ENCODE assay signal across 13 cellular contexts in the genomic region with DNA sequence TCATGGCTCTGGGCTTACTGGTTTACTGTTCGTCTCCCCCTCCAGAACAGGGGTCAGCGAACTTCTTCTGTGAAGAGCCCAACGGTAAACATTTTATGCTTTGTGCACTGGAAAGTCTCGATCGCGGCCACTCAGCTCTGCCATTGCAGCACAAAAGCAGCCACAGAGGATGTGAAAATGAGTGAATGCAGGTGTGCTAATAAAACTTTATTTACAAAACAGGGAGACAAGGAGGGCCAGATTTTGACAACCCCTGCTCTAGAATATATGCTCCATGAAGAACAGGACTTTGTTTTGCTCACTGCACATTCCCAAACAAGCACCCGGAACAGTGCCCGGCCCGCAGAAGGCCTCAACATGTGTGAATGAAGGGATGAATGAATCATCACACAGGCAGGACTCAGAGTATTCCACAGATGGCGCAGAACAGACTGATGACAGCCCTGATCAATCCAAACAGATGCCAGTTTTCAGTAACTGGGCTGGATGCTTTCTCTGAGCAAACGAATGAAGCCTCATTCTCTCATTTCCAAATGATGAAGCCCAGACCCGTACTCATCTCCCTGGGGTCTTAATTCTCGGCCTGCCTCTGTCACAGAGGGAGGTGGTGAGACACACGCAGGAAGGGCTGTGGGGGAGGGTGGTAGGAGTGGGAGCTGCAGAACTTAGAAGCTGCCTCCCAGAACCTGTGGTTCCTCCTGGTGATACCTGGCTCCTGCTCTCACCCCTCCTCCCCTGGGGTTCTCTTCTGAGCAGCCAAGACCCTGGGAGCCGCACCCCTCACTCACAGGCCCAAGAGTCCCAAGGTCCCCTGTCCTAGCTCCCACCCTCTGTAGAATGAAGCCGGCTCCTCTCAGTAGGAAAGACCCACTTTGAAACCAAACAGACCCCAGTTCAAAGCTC.
A peak's percentile ranks its signal among the peaks of the same experiment; 100 is the strongest.
DNase-seq lines count a peak whose midpoint lies in the region; ATAC-seq, FAIRE-seq and TF ChIP-seq lines count a peak whose summit lies in the region.
"Had no signal": no experiment of that assay in that cellular context is flagged by ENCODE, and none has a peak within 500 bp of the region (broad histone marks: within the 10 kb centered on the region; RNA-seq: fewer than 3 reads in every experiment).

No MANE protein-coding gene starts in this region.

- RAD21 ChIA-PET in GM12878 (lab: Charles Lee; ENCODE audit: unreplicated experiment) = no interaction called here

- no peak for TF ChIP-seq RAD21 in GM12878 (IDR thresholded peaks at IDR 0.05; ENCODE audit: insufficient read depth, low read depth, low read length)

- no peak for TF ChIP-seq CTCF in GM12878 (IDR thresholded peaks at IDR 0.05 in 2 of 3, conservative IDR thresholded peaks at IDR 0.05 in 1 of 3; ENCODE audit: control insufficient read depth in 2 of 3, extremely low read depth in 1 of 3, insufficient read depth in 1 of 3, low read depth in 3 of 3, low read length in 3 of 3)

- H3K36me3 Mint-ChIP-seq in T-cell = peaks cover 56% of the 10 kb centered on the region

- H2AFZ ChIP-seq in GM12878 (ENCODE audit: control insufficient read depth, low read depth, low read length) = no peak overlapping the region

- no peak overlapping the region for H3K4me2 ChIP-seq in GM12878 (ENCODE audit: control insufficient read depth, insufficient read depth)

- H3K9me3 ChIP-seq in GM12878 (replicated peaks; ENCODE audit: control insufficient read depth, insufficient read depth, low read length) = no peaks in the 10 kb centered on the region
- H3K9me3 ChIP-seq: thoracic aorta had no signal

- no peak overlapping the region for H3K4me3 Mint-ChIP-seq in T-cell
- H3K4me3 Mint-ChIP-seq: activated CD4-positive, alpha-beta T cell treated with anti-CD3 and anti-CD28 coated beads, Interleukin-2, amount 10 ng/mL, durations not matched to agents 7 days and 5 days; naive thymus-derived CD4-positive, alpha-beta T cell had no signal

- H3K27ac ChIP-seq in GM12878 (ENCODE audit: control insufficient read depth, insufficient read depth) = no peak overlapping the region
- H3K27ac ChIP-seq: thoracic aorta had no signal

- POLR2A ChIA-PET in GM12878 (lab: Charles Lee) (no interaction called here), T-cell (lab: Charles Lee) (no interaction called here)

- H3K4me1 Mint-ChIP-seq in T-cell = peaks cover 10 to 12% (median 11%) of the 10 kb centered on the region in 3 donors

- intact Hi-C loops in GM12878 (cut with micrococcal nuclease; ENCODE audit: unreplicated experiment) = no loop called here

- H3K4me3 ChIP-seq in GM12878 = no peak overlapping the region
- H3K4me3 ChIP-seq: thoracic aorta had no signal

- SMC1A ChIA-PET in GM12878 (lab: Charles Lee; ENCODE audit: uncharacterized antibody, unreplicated experiment) = interaction anchor here (1.3 kb wide), 1 partner anchor 274 kb away, joined by 3 read pairs; no protein-coding TSS in a partner anchor

- in situ Hi-C loops in GM12878 (cut with MboI) = no loop called here

- BruUV-seq in GM12878 (replicated peaks; lab: Mats Ljungman, UMichigan) = TSS peak; percentile 15

- no peaks in the 10 kb centered on the region for H3K9me3 Mint-ChIP-seq in T-cell
- H3K9me3 Mint-ChIP-seq: activated CD4-positive, alpha-beta T cell treated with anti-CD3 and anti-CD28 coated beads, Interleukin-2, amount 10 ng/mL, durations not matched to agents 7 days and 5 days; naive thymus-derived CD4-positive, alpha-beta T cell had no signal

- H3K36me3 ChIP-seq in GM12878 (ENCODE audit: control insufficient read depth in 2 of 2, insufficient read depth in 2 of 2, low read length in 1 of 2) = peaks cover 20 to 32% of the 10 kb centered on the region in 2 experiments; a peak in 3 of 4 replicates

- no peak for ATAC-seq in GM12878
- ATAC-seq in esophagus mucosa = no peak
- no peak for ATAC-seq in HG03280 (IDR thresholded peaks at IDR 0.05; ENCODE audit: unreplicated experiment)
- no peak for ATAC-seq in T-cell (replicated peaks in 1 of 4)
- ATAC-seq: naive thymus-derived CD4-positive, alpha-beta T cell had no signal

- peak; percentile 45 for DNase-seq in EL
- DNase-seq in NCI-H1694 (lab: John Stamatoyannopoulos, UW) = peak; percentile 71
- DNase-seq in GM12878 (ENCODE audit: low read depth, low spot score) = no peak
- peak; percentile 34 for DNase-seq in left kidney (ENCODE audit: low read depth, low spot score)
- no peak for DNase-seq in T-cell
- no peak for DNase-seq in NCI-H1930 (lab: John Stamatoyannopoulos, UW)
- DNase-seq: activated CD4-positive, alpha-beta T cell treated with anti-CD3 and anti-CD28 coated beads, Interleukin-2, amount 10 ng/mL, durations not matched to agents 7 days and 5 days; activated gamma-delta T cell; naive thymus-derived CD4-positive, alpha-beta T cell; T-helper 1 cell had no signal

- no peaks in the 10 kb centered on the region for H3K27me3 ChIP-seq in GM12878 (replicated peaks in 1 of 2; ENCODE audit: control insufficient read depth in 2 of 2, insufficient read depth in 2 of 2, low read length in 1 of 2)

- H4K20me1 ChIP-seq in GM12878 (ENCODE audit: control insufficient read depth, insufficient read depth) = no peaks in the 10 kb centered on the region; the same call in 1 of the 2 replicates

- TF ChIP-seq EP300 in GM12878 (IDR thresholded peaks at IDR 0.05; ENCODE audit: borderline replicate concordance in 1 of 2, control insufficient read depth in 1 of 2, low read depth in 2 of 2, low read length in 2 of 2) = no peak

- WGBS in GM12878 (ENCODE audit: insufficient coverage, insufficient replicate concordance, low lambda C conversion rate, missing lambda C conversion rate) = 94% methylated on average over 15 of the region's 16 CpGs

- no peak for FAIRE-seq in GM12878 (lab: Jason Lieb, UNC)

- no peaks in the 10 kb centered on the region for H3K27me3 Mint-ChIP-seq in T-cell
- H3K27me3 Mint-ChIP-seq: activated CD4-positive, alpha-beta T cell treated with anti-CD3 and anti-CD28 coated beads, Interleukin-2, amount 10 ng/mL, durations not matched to agents 7 days and 5 days; naive thymus-derived CD4-positive, alpha-beta T cell had no signal

- no peak overlapping the region for H3K27ac Mint-ChIP-seq in T-cell
- H3K27ac Mint-ChIP-seq: activated CD4-positive, alpha-beta T cell treated with anti-CD3 and anti-CD28 coated beads, Interleukin-2, amount 10 ng/mL, durations not matched to agents 7 days and 5 days had no signal

- no peak overlapping the region for H3K9ac ChIP-seq in GM12878 (ENCODE audit: control insufficient read depth, insufficient read depth, low read length)

- no peak for TF ChIP-seq POLR2A in GM12878 (IDR thresholded peaks at IDR 0.05; ENCODE audit: low read depth, low read length)

- no peaks in the 10 kb centered on the region for H3K4me1 ChIP-seq in GM12878 (ENCODE audit: control insufficient read depth, insufficient read depth, low read length)

- CTCF ChIA-PET in GM12878 (lab: Yijun Ruan, JAX) = interaction anchor here (1.4 kb wide), 1 partner anchor 11 kb away, joined by 3 read pairs; no protein-coding TSS in a partner anchor
- CTCF ChIA-PET in T-cell (lab: Charles Lee) = no interaction called here

- no peaks in the 10 kb centered on the region for H3K79me2 ChIP-seq in GM12878 (ENCODE audit: control insufficient read depth, insufficient read depth, low read length)

TF ChIP-seq in GM12878, 131 proteins besides CTCF, POLR2A, EP300 and RAD21:
- TF ChIP-seq, protein P1, sequence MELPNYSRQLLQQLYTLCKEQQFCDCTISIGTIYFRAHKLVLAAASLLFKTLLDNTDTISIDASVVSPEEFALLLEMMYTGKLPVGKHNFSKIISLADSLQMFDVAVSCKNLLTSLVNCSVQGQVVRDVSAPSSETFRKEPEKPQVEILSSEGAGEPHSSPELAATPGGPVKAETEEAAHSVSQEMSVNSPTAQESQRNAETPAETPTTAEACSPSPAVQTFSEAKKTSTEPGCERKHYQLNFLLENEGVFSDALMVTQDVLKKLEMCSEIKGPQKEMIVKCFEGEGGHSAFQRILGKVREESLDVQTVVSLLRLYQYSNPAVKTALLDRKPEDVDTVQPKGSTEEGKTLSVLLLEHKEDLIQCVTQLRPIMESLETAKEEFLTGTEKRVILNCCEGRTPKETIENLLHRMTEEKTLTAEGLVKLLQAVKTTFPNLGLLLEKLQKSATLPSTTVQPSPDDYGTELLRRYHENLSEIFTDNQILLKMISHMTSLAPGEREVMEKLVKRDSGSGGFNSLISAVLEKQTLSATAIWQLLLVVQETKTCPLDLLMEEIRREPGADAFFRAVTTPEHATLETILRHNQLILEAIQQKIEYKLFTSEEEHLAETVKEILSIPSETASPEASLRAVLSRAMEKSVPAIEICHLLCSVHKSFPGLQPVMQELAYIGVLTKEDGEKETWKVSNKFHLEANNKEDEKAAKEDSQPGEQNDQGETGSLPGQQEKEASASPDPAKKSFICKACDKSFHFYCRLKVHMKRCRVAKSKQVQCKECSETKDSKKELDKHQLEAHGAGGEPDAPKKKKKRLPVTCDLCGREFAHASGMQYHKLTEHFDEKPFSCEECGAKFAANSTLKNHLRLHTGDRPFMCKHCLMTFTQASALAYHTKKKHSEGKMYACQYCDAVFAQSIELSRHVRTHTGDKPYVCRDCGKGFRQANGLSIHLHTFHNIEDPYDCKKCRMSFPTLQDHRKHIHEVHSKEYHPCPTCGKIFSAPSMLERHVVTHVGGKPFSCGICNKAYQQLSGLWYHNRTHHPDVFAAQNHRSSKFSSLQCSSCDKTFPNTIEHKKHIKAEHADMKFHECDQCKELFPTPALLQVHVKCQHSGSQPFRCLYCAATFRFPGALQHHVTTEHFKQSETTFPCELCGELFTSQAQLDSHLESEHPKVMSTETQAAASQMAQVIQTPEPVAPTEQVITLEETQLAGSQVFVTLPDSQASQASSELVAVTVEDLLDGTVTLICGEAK (IDR thresholded peaks at IDR 0.05; ENCODE audit: borderline replicate concordance) = peak; percentile 78
- no peak for TF ChIP-seq ATF7 (IDR thresholded peaks at IDR 0.05; ENCODE audit: low read depth)

Comparison
In these comparisons a context has a peak if more than half of its experiments do, and no peak if none do; other contexts are left out.
1. DNase-seq: peak in EL (single experiment), NCI-H1694 (single experiment) and left kidney (single experiment); none in GM12878 (single experiment), T-cell (0 of 34) and NCI-H1930 (0 of 2).